In the genomic region with DNA sequence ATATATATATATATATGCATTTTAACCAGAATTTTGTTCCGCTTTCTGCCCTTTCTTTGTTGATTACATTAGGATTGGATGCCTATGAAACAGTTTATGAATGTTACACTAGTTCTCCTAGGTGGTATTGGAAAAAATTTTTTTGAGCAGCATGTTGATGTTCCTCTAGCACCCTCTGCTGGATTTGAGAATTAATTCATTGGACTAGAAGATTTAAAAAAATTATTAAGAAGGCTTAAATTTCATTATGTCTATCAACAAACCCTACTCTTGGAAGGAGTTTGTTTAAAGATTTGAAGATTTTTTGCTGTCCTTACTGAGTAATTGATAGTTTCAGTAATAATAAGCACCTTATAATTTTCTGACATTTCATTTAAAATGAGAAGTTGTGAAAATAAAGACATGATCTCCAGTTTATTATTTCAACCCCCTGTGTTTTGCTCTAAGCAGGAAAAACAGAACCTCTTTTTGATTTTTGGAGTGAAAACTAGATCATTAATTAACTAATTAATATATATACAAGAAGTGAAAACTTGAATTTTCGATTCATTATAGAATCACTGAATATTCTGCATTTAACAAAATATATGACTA, we compare ENCODE assay signal across 10 cellular contexts.
DNase-seq lines count a peak whose midpoint lies in the region; ATAC-seq and TF ChIP-seq lines count a peak whose summit lies in the region.
"Had no signal": no experiment of that assay in that cellular context is flagged by ENCODE, and none has a peak within 500 bp of the region (broad histone marks: within the 10 kb centered on the region; RNA-seq: fewer than 3 reads in every experiment).

No MANE protein-coding gene starts in this region.

- H3K9me3 ChIP-seq in lung (ENCODE audit: control insufficient read depth in 2 of 2, insufficient read depth in 1 of 2, low read length in 1 of 2) = no peaks in the 10 kb centered on the region
- H3K9me3 ChIP-seq in aorta (ENCODE audit: control insufficient read depth, low read length) = no peaks in the 10 kb centered on the region
- H3K9me3 ChIP-seq: HAP-1 had no signal

- in situ Hi-C loops in brain microvascular endothelial cell (cut with HindIII; ENCODE audit: low pct_ligation_motif_present, low sequenced_read_pairs) = no loop called here

- no peak overlapping the region for H3K27ac ChIP-seq in brain microvascular endothelial cell
- no peak overlapping the region for H3K27ac ChIP-seq in lung (ENCODE audit: low read depth in 1 of 2, low read length in 1 of 2)
- no peak overlapping the region for H3K27ac ChIP-seq in aorta (ENCODE audit: low read depth in 1 of 2, low read length in 2 of 2)
- H3K27ac ChIP-seq: epithelial cell of prostate had no signal

- WGBS in lung, 2 donors = 43 to 96% methylated on average over 2 of the region's 2 CpGs
- WGBS in aorta, 2 donors = 39 to 45% methylated on average over 2 of the region's 2 CpGs

- intact Hi-C loops in sciatic nerve (cut with DNase I) = no loop called here
- intact Hi-C loops in aorta (cut with DNase I) = no loop called here

- H3K4me3 ChIP-seq in brain microvascular endothelial cell (ENCODE audit: low read depth, low read length) (no peak overlapping the region), lung (no peak overlapping the region), aorta (ENCODE audit: low read length in 2 of 2) (no peak overlapping the region)
- H3K4me3 ChIP-seq: HAP-1 had no signal

- TF ChIP-seq CTCF in brain microvascular endothelial cell (IDR thresholded peaks at IDR 0.05; ENCODE audit: low read depth, low read length, missing control alignments) = peak; percentile 42
- peak; percentile 7 for TF ChIP-seq CTCF in lung (IDR thresholded peaks at IDR 0.05; ENCODE audit: control extremely low read depth, extremely low read depth)

- H3K4me1 ChIP-seq in lung (ENCODE audit: control insufficient read depth in 2 of 2, insufficient read depth in 2 of 2, low read length in 2 of 2) = no peaks in the 10 kb centered on the region
- no peaks in the 10 kb centered on the region for H3K4me1 ChIP-seq in aorta (ENCODE audit: control insufficient read depth in 1 of 2, insufficient read depth in 2 of 2, low read length in 2 of 2)
- H3K4me1 ChIP-seq: HAP-1 had no signal

- ATAC-seq in GM19351 (IDR thresholded peaks at IDR 0.05; ENCODE audit: unreplicated experiment) (peak; percentile 57), lung (ENCODE audit: insufficient read depth, low FRiP score) (no peak), sciatic nerve (no peak), aorta (ENCODE audit: low FRiP score) (no peak), HG03095 (IDR thresholded peaks at IDR 0.05; ENCODE audit: unreplicated experiment) (no peak)

- H3K27me3 ChIP-seq in brain microvascular endothelial cell (replicated peaks) (no peaks in the 10 kb centered on the region), lung (ENCODE audit: control insufficient read depth, insufficient read depth) (no peaks in the 10 kb centered on the region), aorta (ENCODE audit: control insufficient read depth in 1 of 2, insufficient read depth in 2 of 2, low read length in 1 of 2) (no peaks in the 10 kb centered on the region)

- H3K36me3 ChIP-seq in brain microvascular endothelial cell (replicated peaks) (no peaks in the 10 kb centered on the region), lung (ENCODE audit: control insufficient read depth in 2 of 2, insufficient read depth in 2 of 2, low read length in 2 of 2) (no peaks in the 10 kb centered on the region), aorta (ENCODE audit: control insufficient read depth in 1 of 2, insufficient read depth in 2 of 2, low read length in 1 of 2) (no peaks in the 10 kb centered on the region)
- H3K36me3 ChIP-seq: HAP-1 had no signal

- DNase-seq in AG20443 (ENCODE audit: low spot score) = peak; percentile 51
- peak; percentile 36 for DNase-seq in NCI-H345 (lab: John Stamatoyannopoulos, UW)
- peak; percentile 1 for DNase-seq in brain microvascular endothelial cell
- DNase-seq in lung (ENCODE audit: low spot score) = no peak
- DNase-seq in sciatic nerve (ENCODE audit: low spot score) = no peak
- no peak for DNase-seq in aorta

Comparison
In these comparisons a context has a peak if more than half of its experiments do, and no peak if none do; other contexts are left out.
1. DNase-seq: peak in AG20443 (single experiment), NCI-H345 (single experiment) and brain microvascular endothelial cell (single experiment); none in lung (single experiment), sciatic nerve (single experiment) and aorta (0 of 2).